8 cellular contexts compared by ENCODE assay signal in genomic region chr3:12891985-12892839, GRCh38. TPM values are rescaled to one million over a fixed set of nuclear protein-coding genes. Genes with fewer than 3 reads are reported as not detected.
DNase-seq lines count a peak whose midpoint lies in the region; ATAC-seq and TF ChIP-seq lines count a peak whose summit lies in the region.

No MANE protein-coding gene starts in this region.

- H3K4me1 Mint-ChIP-seq in activated CD8-positive, alpha-beta T cell treated with anti-CD3 and anti-CD28 coated beads, Interleukin-2, amount 10 ng/mL, durations not matched to agents 7 days and 5 days (ENCODE audit: low read depth): peaks cover 3% of the 10 kb centered on the region

- CTCF ChIA-PET in HCT116 (lab: Charles Lee): interaction anchor here (1.2 to 2.2 kb wide), 6 partner anchors 23 to 757 kb away, joined by 3 to 12 read pairs (median 4); no protein-coding TSS in a partner anchor
- CTCF ChIA-PET in activated CD8-positive, alpha-beta T cell treated with anti-CD3 and anti-CD28 coated beads, Interleukin-2, amount 10 ng/mL, durations not matched to agents 7 days and 5 days (lab: Charles Lee): interaction anchor here (0.7 to 4.0 kb wide), 24 partner anchors 11 to 107 kb away, joined by 3 to 20 read pairs (median 5); partner anchors contain the start of genes CAND2 and RPL32

- no peak overlapping the region for H3K27ac ChIP-seq in HCT116 (ENCODE audit: low read depth, low read length)

- H3K4me1 ChIP-seq in HCT116 (ENCODE audit: control insufficient read depth in 1 of 2, insufficient read depth in 2 of 2, low read length in 2 of 2): peaks cover 0 to 5% of the 10 kb centered on the region in 2 experiments; a peak in 2 of 4 replicates

- RAD21 ChIA-PET in HCT116 (lab: Charles Lee; ENCODE audit: low non-redundant PET in 1 of 2, low total read pairs in 2 of 2, uncharacterized antibody in 2 of 2, unreplicated experiment in 2 of 2): no interaction called here

- H2AFZ ChIP-seq in HCT116 (ENCODE audit: low read depth, low read length, poor library complexity, severe bottlenecking): peak overlapping the region; percentile 42

- no peak for TF ChIP-seq POLR2A in HCT116 (IDR thresholded peaks at IDR 0.05; ENCODE audit: borderline replicate concordance, extremely low read depth, insufficient read depth, insufficient read length)

- TF ChIP-seq CTCF in HCT116 (IDR thresholded peaks at IDR 0.05 in 2 of 3, conservative IDR thresholded peaks at IDR 0.05 in 1 of 3; ENCODE audit: borderline replicate concordance in 1 of 3, insufficient read depth in 1 of 3, low read depth in 2 of 3, low read length in 2 of 3) (peak; percentile 81 to 94 (median 90)), epithelial cell of esophagus (IDR thresholded peaks at IDR 0.05; ENCODE audit: insufficient read depth, low read depth, low read length, missing control alignments) (peak; percentile 94)

- H3K4me3 ChIP-seq in HCT116 (replicated peaks in 1 of 2; ENCODE audit: low read depth in 1 of 2, low read length in 2 of 2) (peak overlapping the region in 1 of 2 experiments; percentile 16; a peak in 2 of 4 replicates), epithelial cell of esophagus (ENCODE audit: low read length) (no peak overlapping the region)

- H3K27ac Mint-ChIP-seq in activated CD8-positive, alpha-beta T cell treated with anti-CD3 and anti-CD28 coated beads, Interleukin-2, amount 10 ng/mL, durations not matched to agents 7 days and 5 days: no peak overlapping the region

- H3K27me3 ChIP-seq in HCT116 (ENCODE audit: insufficient read depth, low read length): peaks cover 15% of the 10 kb centered on the region

- H3K9me3 Mint-ChIP-seq in activated CD8-positive, alpha-beta T cell treated with anti-CD3 and anti-CD28 coated beads, Interleukin-2, amount 10 ng/mL, durations not matched to agents 7 days and 5 days (ENCODE audit: insufficient read depth): no peaks in the 10 kb centered on the region

- no peak overlapping the region for H3K9ac ChIP-seq in HCT116 (ENCODE audit: low read length)

- H3K27me3 Mint-ChIP-seq in activated CD8-positive, alpha-beta T cell treated with anti-CD3 and anti-CD28 coated beads, Interleukin-2, amount 10 ng/mL, durations not matched to agents 7 days and 5 days (ENCODE audit: low read depth): peaks cover 27% of the 10 kb centered on the region

- H3K4me3 Mint-ChIP-seq in activated CD8-positive, alpha-beta T cell treated with anti-CD3 and anti-CD28 coated beads, Interleukin-2, amount 10 ng/mL, durations not matched to agents 7 days and 5 days: no peak overlapping the region

- no TSS peak for BruUV-seq in HCT116 (replicated peaks; lab: Mats Ljungman, UMichigan)

- peak overlapping the region; percentile 64 for H3K4me2 ChIP-seq in HCT116 (ENCODE audit: low read length)

- peak; percentile 66 for ATAC-seq in HCT116
- peak; percentile 37 for ATAC-seq in activated CD8-positive, alpha-beta T cell treated with anti-CD3 and anti-CD28 coated beads, Interleukin-2, amount 10 ng/mL, durations not matched to agents 7 days and 5 days
- no peak for ATAC-seq in GM18873 (IDR thresholded peaks at IDR 0.05; ENCODE audit: low FRiP score, unreplicated experiment)

- H3K9me3 ChIP-seq in HCT116 (ENCODE audit: control insufficient read depth in 1 of 2, insufficient read depth in 1 of 2, low read depth in 1 of 2, low read length in 2 of 2): no peaks in the 10 kb centered on the region

- peak; percentile 55 to 67 for DNase-seq in AML-193 (lab: John Stamatoyannopoulos, UW)
- DNase-seq in HCT116 (ENCODE audit: low read depth, low spot score): peak; percentile 39
- peak; percentile 66 for DNase-seq in NCI-H748 (lab: John Stamatoyannopoulos, UW; ENCODE audit: unreplicated experiment)
- peak; percentile 57 for DNase-seq in activated CD8-positive, alpha-beta T cell treated with anti-CD3 and anti-CD28 coated beads, Interleukin-2, amount 10 ng/mL, durations not matched to agents 7 days and 5 days
- peak; percentile 66 for DNase-seq in epithelial cell of esophagus (ENCODE audit: low read depth)
- peak; percentile 69 for DNase-seq in myocyte (ENCODE audit: low read depth)
- DNase-seq in superior temporal gyrus (ENCODE audit: extremely low spot score): peak; percentile 86

- H3K36me3 ChIP-seq in HCT116 (ENCODE audit: control insufficient read depth in 1 of 2, insufficient read depth in 2 of 2, low read length in 2 of 2): no peaks in the 10 kb centered on the region

- no peaks in the 10 kb centered on the region for H3K36me3 Mint-ChIP-seq in activated CD8-positive, alpha-beta T cell treated with anti-CD3 and anti-CD28 coated beads, Interleukin-2, amount 10 ng/mL, durations not matched to agents 7 days and 5 days (ENCODE audit: low read depth)

- H3K9me2 ChIP-seq in HCT116 (ENCODE audit: insufficient read depth): no peaks in the 10 kb centered on the region

- intact Hi-C loops in HCT116 (cut with micrococcal nuclease): loop anchor here (1.0 to 5.0 kb wide), 5 partner anchors 24 to 1045 kb away; partner anchors contain the start of gene TAMM41

- no peaks in the 10 kb centered on the region for H3K79me2 ChIP-seq in HCT116 (ENCODE audit: insufficient read depth, low read length)

- TF ChIP-seq RAD21 in HCT116 (IDR thresholded peaks at IDR 0.05; ENCODE audit: low read depth): peak; percentile 98

- no peaks in the 10 kb centered on the region for H4K20me1 ChIP-seq in HCT116 (ENCODE audit: insufficient read depth)

- POLR2A ChIA-PET in HCT116 (lab: Charles Lee): no interaction called here
- POLR2A ChIA-PET in activated CD8-positive, alpha-beta T cell treated with anti-CD3 and anti-CD28 coated beads, Interleukin-2, amount 10 ng/mL, durations not matched to agents 7 days and 5 days (lab: Charles Lee): no interaction called here

TF ChIP-seq in HCT116, 20 proteins besides CTCF, POLR2A, EP300 and RAD21:
- TF ChIP-seq ZNF274 (IDR thresholded peaks at IDR 0.05; ENCODE audit: low read depth, low read length) (no peak), EGR1 (IDR thresholded peaks at IDR 0.05; ENCODE audit: low read depth) (peak; percentile 98)

RNA-seq across cellular contexts. Expression of gene RPL32, which starts 50.8 kb away (rescaled TPM):
- 1,853 TPM for total RNA-seq in HCT116 (2021; ENCODE audit: unreplicated experiment)
- polyA plus RNA-seq in HCT116 (2012): 3,831 and 4,369 TPM in 2 replicates
- 1,000 to 10,000 TPM; 1,764 to 1,890 TPM for total RNA-seq in activated CD8-positive, alpha-beta T cell treated with anti-CD3 and anti-CD28 coated beads, Interleukin-2, amount 10 ng/mL, durations not matched to agents 7 days and 5 days
- 456 and 1,124 TPM in 2 replicates for total RNA-seq in myocyte
- polyA plus RNA-seq in myocyte (2012): 1,975 TPM
